In the genomic region with DNA sequence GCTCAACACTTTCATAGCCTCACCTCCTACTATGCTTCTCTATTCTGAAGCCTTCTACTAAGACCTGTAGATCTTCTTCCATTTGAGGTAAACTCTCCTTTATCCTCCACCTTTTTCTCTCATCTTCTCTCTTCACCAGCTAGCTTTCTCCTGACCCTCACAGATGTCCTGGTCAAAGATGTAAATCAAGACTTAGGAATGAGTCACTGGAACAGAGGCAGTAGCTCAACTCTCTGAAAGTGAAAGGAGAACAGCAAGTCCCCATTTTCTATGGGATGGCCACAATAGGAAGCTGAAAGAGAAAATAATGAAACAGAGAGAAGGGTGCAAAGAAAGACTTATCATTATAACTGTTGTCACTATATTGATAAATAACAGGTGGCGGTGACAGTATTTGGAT, we compare ENCODE assay signal across 15 cellular contexts.
A peak's percentile ranks its signal among the peaks of the same experiment; 100 is the strongest.
DNase-seq lines count a peak whose midpoint lies in the region; ATAC-seq, FAIRE-seq and TF ChIP-seq lines count a peak whose summit lies in the region.
"Had no signal": no experiment of that assay in that cellular context is flagged by ENCODE, and none has a peak within 500 bp of the region (broad histone marks: within the 10 kb centered on the region; RNA-seq: fewer than 3 reads in every experiment).

No MANE protein-coding gene starts in this region.

- dilution Hi-C loops in endothelial cell of umbilical vein (cut with MboI; ENCODE audit: extremely low pct_ligation_motif_present, low sequenced_read_pairs): no loop called here

- POLR2A ChIA-PET in endothelial cell of umbilical vein (lab: Charles Lee): no interaction called here

- CTCF ChIA-PET in endothelial cell of umbilical vein (lab: Charles Lee): interaction anchor here (0.5 to 1.4 kb wide), 5 partner anchors 21 to 667 kb away, joined by 3 read pairs; no protein-coding TSS in a partner anchor

- FAIRE-seq in endothelial cell of umbilical vein (lab: Jason Lieb, UNC): peak; percentile 63
- FAIRE-seq: RCC 7860 had no signal

- peak overlapping the region in 1 of 2 donors; percentile 22 for H3K27ac Mint-ChIP-seq in natural killer cell treated with Interleukin-12 subunit alpha and Interleukin-12 subunit beta and Interleukin-15 and Interleukin-18, amount 100 ng/mL, for 72 hours
- H3K27ac Mint-ChIP-seq in natural killer cell: no peak overlapping the region

- H3K27me3 ChIP-seq in endothelial cell of umbilical vein (ENCODE audit: control insufficient read depth in 2 of 2, insufficient read depth in 2 of 2, low read length in 2 of 2): no peaks in the 10 kb centered on the region
- H3K27me3 ChIP-seq: body of pancreas had no signal

- H3K4me3 Mint-ChIP-seq in natural killer cell treated with Interleukin-12 subunit alpha and Interleukin-12 subunit beta and Interleukin-15 and Interleukin-18, amount 100 ng/mL, for 72 hours: peak overlapping the region; percentile 4
- no peak overlapping the region for H3K4me3 Mint-ChIP-seq in natural killer cell

- H3K27ac ChIP-seq in endothelial cell of umbilical vein (ENCODE audit: insufficient read depth, low read depth, low read length): peak overlapping the region; percentile 5
- H3K27ac ChIP-seq: body of pancreas had no signal

- H3K9me3 Mint-ChIP-seq in natural killer cell treated with Interleukin-12 subunit alpha and Interleukin-12 subunit beta and Interleukin-15 and Interleukin-18, amount 100 ng/mL, for 72 hours: peaks cover 9% of the 10 kb centered on the region
- H3K9me3 Mint-ChIP-seq in natural killer cell: no peaks in the 10 kb centered on the region

- no peak overlapping the region for H3K4me3 ChIP-seq in endothelial cell of umbilical vein (replicated peaks in 1 of 3; ENCODE audit: insufficient read depth in 1 of 3, low read depth in 1 of 3, low read length in 3 of 3)
- H3K4me3 ChIP-seq: body of pancreas, prostate gland had no signal

- no peak overlapping the region for H3K9ac ChIP-seq in endothelial cell of umbilical vein (replicated peaks; ENCODE audit: extremely low read depth, insufficient read depth, low read length)

- H3K4me1 ChIP-seq in endothelial cell of umbilical vein (ENCODE audit: control insufficient read depth, extremely low read depth, insufficient read depth, low read length): peaks cover 38% of the 10 kb centered on the region
- H3K4me1 ChIP-seq: BE2C, prostate gland had no signal

- BruUV-seq in endothelial cell of umbilical vein (replicated peaks; lab: Mats Ljungman, UMichigan): no TSS peak

- H3K79me2 ChIP-seq in endothelial cell of umbilical vein (ENCODE audit: control insufficient read depth, insufficient read depth, low read length): peaks cover 7% of the 10 kb centered on the region

- peaks cover 38% of the 10 kb centered on the region in 2 donors for H3K4me1 Mint-ChIP-seq in natural killer cell treated with Interleukin-12 subunit alpha and Interleukin-12 subunit beta and Interleukin-15 and Interleukin-18, amount 100 ng/mL, for 72 hours (ENCODE audit: low read depth in 2 of 2)
- H3K4me1 Mint-ChIP-seq in natural killer cell: peaks cover 49 to 54% of the 10 kb centered on the region in 2 donors

- TF ChIP-seq POLR2A in endothelial cell of umbilical vein (IDR thresholded peaks at IDR 0.05; ENCODE audit: low read depth, low read length): no peak

- TF ChIP-seq CTCF in natural killer cell (IDR thresholded peaks at IDR 0.05): no peak
- TF ChIP-seq CTCF in endothelial cell of umbilical vein (IDR thresholded peaks at IDR 0.05; ENCODE audit: extremely low read depth in 1 of 2, insufficient read depth in 1 of 2, low read depth in 1 of 2, low read length in 2 of 2): no peak

- no peaks in the 10 kb centered on the region for H3K36me3 ChIP-seq in endothelial cell of umbilical vein (ENCODE audit: control insufficient read depth in 2 of 2, extremely low read depth in 1 of 2, insufficient read depth in 2 of 2, low read length in 2 of 2)
- H3K36me3 ChIP-seq: BE2C, prostate gland had no signal

- peak overlapping the region; percentile 52 for H3K4me2 ChIP-seq in endothelial cell of umbilical vein (ENCODE audit: insufficient read depth, low read length)

- no peaks in the 10 kb centered on the region for H4K20me1 ChIP-seq in endothelial cell of umbilical vein (replicated peaks; ENCODE audit: control insufficient read depth, extremely low read depth, insufficient read depth, low read length)

- no peaks in the 10 kb centered on the region for H3K9me1 ChIP-seq in endothelial cell of umbilical vein (replicated peaks; ENCODE audit: control insufficient read depth, extremely low read depth, insufficient read depth, low read length)

- no peaks in the 10 kb centered on the region for H3K9me3 ChIP-seq in endothelial cell of umbilical vein (replicated peaks; ENCODE audit: control insufficient read depth, insufficient read depth, low read length)
- H3K9me3 ChIP-seq: BE2C, body of pancreas, prostate gland had no signal

- H3K27me3 Mint-ChIP-seq in natural killer cell treated with Interleukin-12 subunit alpha and Interleukin-12 subunit beta and Interleukin-15 and Interleukin-18, amount 100 ng/mL, for 72 hours: peaks cover 6 to 11% of the 10 kb centered on the region in 2 donors
- H3K27me3 Mint-ChIP-seq in natural killer cell (ENCODE audit: low read depth in 2 of 2): peaks cover 23% of the 10 kb centered on the region in 2 donors

- no peak for DNase-seq in natural killer cell treated with Interleukin-12 subunit alpha and Interleukin-12 subunit beta and Interleukin-15 and Interleukin-18, amount 100 ng/mL, for 72 hours (ENCODE audit: low spot score)
- DNase-seq in natural killer cell (no peak), endothelial cell of umbilical vein (ENCODE audit: low read depth, low spot score) (peak; percentile 53), retina (no peak), HuH-7 (ENCODE audit: low spot score) (no peak), Right ventricle myocardium superior (no peak)
- DNase-seq: BE2C, body of pancreas, left colon, NCI-H2029 had no signal

- H3K36me3 Mint-ChIP-seq in natural killer cell treated with Interleukin-12 subunit alpha and Interleukin-12 subunit beta and Interleukin-15 and Interleukin-18, amount 100 ng/mL, for 72 hours: no peaks in the 10 kb centered on the region
- H3K36me3 Mint-ChIP-seq in natural killer cell: peaks cover 7% of the 10 kb centered on the region

- no peak overlapping the region for H2AFZ ChIP-seq in endothelial cell of umbilical vein (ENCODE audit: low read depth, low read length)

- no peak for ATAC-seq in natural killer cell treated with Interleukin-12 subunit alpha and Interleukin-12 subunit beta and Interleukin-15 and Interleukin-18, amount 100 ng/mL, for 72 hours
- ATAC-seq in natural killer cell (no peak), HG03460 (IDR thresholded peaks at IDR 0.05; ENCODE audit: unreplicated experiment) (peak; percentile 68), Right ventricle myocardium superior (ENCODE audit: poor library complexity) (no peak), GM18520 (IDR thresholded peaks at IDR 0.05; ENCODE audit: unreplicated experiment) (no peak)
- ATAC-seq: body of pancreas, esophagus mucosa, left colon had no signal

- intact Hi-C loops in natural killer cell (cut with micrococcal nuclease): no loop called here
- intact Hi-C loops in endothelial cell of umbilical vein (cut with micrococcal nuclease): loop anchor here (2.0 kb wide), 1 partner anchor 21 kb away; no protein-coding TSS in a partner anchor
- intact Hi-C loops in Right ventricle myocardium superior (cut with DNase I): no loop called here

TF ChIP-seq in endothelial cell of umbilical vein, 7 proteins besides CTCF, POLR2A, EP300 and RAD21:
- TF ChIP-seq POLR2AphosphoS5 (IDR thresholded peaks at IDR 0.05; ENCODE audit: insufficient read depth, low read depth, low read length) (no peak), JUN (IDR thresholded peaks at IDR 0.05; ENCODE audit: borderline replicate concordance, insufficient read depth, insufficient read length, low read depth) (no peak), FOS (IDR thresholded peaks at IDR 0.05; ENCODE audit: borderline replicate concordance, insufficient read depth, low read length) (peak; percentile 35)
